Comparison of ENCODE assay signal across 27 cellular contexts in the genomic region with DNA sequence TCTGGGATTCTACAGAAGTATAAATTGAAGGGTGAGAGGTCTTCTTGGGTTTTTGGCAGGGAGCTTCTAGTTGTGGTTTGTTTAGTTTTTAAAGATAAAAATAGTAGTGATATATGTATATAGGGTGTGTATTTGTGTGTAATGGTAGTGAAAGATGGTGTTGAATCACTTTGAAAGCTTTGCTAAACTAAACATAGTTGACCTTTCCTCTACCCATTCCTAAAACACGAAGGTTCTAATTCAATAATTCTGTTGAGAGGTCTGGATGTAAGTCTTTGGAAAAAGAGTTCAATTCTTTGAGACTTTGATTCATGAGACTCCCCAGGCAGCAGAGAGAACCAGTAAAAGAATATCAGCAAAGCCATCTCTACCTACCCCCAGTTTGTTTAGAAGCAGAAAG.
"Had no signal": no experiment of that assay in that cellular context is flagged by ENCODE, and none has a peak within 500 bp of the region (broad histone marks: within the 10 kb centered on the region; RNA-seq: fewer than 3 reads in every experiment).

No MANE protein-coding gene starts in this region.

- H3K27me3 Mint-ChIP-seq: activated CD8-positive, alpha-beta T cell treated with anti-CD3 and anti-CD28 coated beads for 36 hours; activated naive CD8-positive, alpha-beta T cell treated with anti-CD3 and anti-CD28 coated beads, Interleukin-2, amount 10 ng/mL, durations not matched to agents 7 days and 5 days; dendritic cell treated with granulocyte-macrophage colony-stimulating factor and Interleukin-4, amounts not matched to agents 40 ng/mL and 50 ng/mL, for 4 days; naive B cell had no signal

- H2AFZ ChIP-seq: hepatocyte had no signal

- H3K9me3 Mint-ChIP-seq: dendritic cell treated with granulocyte-macrophage colony-stimulating factor and Interleukin-4, amounts not matched to agents 40 ng/mL and 50 ng/mL, for 4 days; nephron progenitor cell; WTC11 had no signal

- H3K79me2 ChIP-seq: hepatocyte had no signal

- H3K27ac Mint-ChIP-seq: activated CD8-positive, alpha-beta T cell treated with anti-CD3 and anti-CD28 coated beads for 36 hours; activated naive CD8-positive, alpha-beta T cell treated with anti-CD3 and anti-CD28 coated beads, Interleukin-2, amount 10 ng/mL, durations not matched to agents 7 days and 5 days; activated T-helper 2 cell treated with anti-CD3 and anti-CD28 coated beads, Interferon-gamma antibody, Interleukin-2, Interleukin-4, amounts not matched to agents 10 μg/mL and 5 μg/mL and 100 μg/mL, durations not matched to agents 14 hours and 24 hours and 36 hours; dendritic cell treated with granulocyte-macrophage colony-stimulating factor and Interleukin-4, amounts not matched to agents 40 ng/mL and 50 ng/mL, for 4 days; endodermal cell; nephron progenitor cell; T-helper 17 cell; WTC11 had no signal

- H3K9me3 ChIP-seq: breast epithelium, esophagus muscularis mucosa, gastroesophageal sphincter, left ventricle myocardium inferior, pancreas, prostate gland, testis, transverse colon had no signal

- H3K36me3 Mint-ChIP-seq: naive B cell, WTC11 had no signal

- H3K4me1 Mint-ChIP-seq: nephron progenitor cell had no signal

- H3K4me2 ChIP-seq: hepatocyte had no signal

- H3K27ac ChIP-seq: breast epithelium, esophagus muscularis mucosa, gastroesophageal sphincter, hepatocyte, left ventricle myocardium inferior, pancreas, prostate gland, testis, transverse colon had no signal

- H3K4me1 ChIP-seq: breast epithelium, gastroesophageal sphincter, left ventricle myocardium inferior, pancreas, prostate gland, testis, transverse colon had no signal

- DNase-seq: activated CD4-positive, alpha-beta T cell treated with anti-CD3 and anti-CD28 coated beads, Interleukin-2, amount 50 U/mL, for 1 hour; activated CD8-positive, alpha-beta T cell treated with anti-CD3 and anti-CD28 coated beads for 36 hours; activated naive CD4-positive, alpha-beta T cell; activated naive CD8-positive, alpha-beta T cell treated with anti-CD3 and anti-CD28 coated beads, Interleukin-2, amount 10 ng/mL, durations not matched to agents 7 days and 5 days; activated T-cell treated with anti-CD3 and anti-CD28 coated beads, Interleukin-2, amount 50 U/mL, for 48 hours; amygdala; central memory CD4-positive, alpha-beta T cell; islet precursor cell; left ventricle myocardium inferior; naive B cell; nephron progenitor cell; pancreas; retina; stimulated activated naive CD4-positive, alpha-beta T cell treated with Interleukin-2 at 50 U/mL for 16 hours; T-helper 17 cell; testis; transverse colon had no signal

- H3K36me3 ChIP-seq: breast epithelium, esophagus muscularis mucosa, gastroesophageal sphincter, left ventricle myocardium inferior, pancreas, prostate gland, transverse colon had no signal

- H3K27me3 ChIP-seq: breast epithelium, esophagus muscularis mucosa, gastroesophageal sphincter, hepatocyte, pancreas, testis, transverse colon had no signal

- H3K4me3 ChIP-seq: breast epithelium, esophagus muscularis mucosa, gastroesophageal sphincter, hepatocyte, left ventricle myocardium inferior, lung, pancreas, prostate gland, testis, transverse colon had no signal

- H3K4me3 Mint-ChIP-seq: activated CD8-positive, alpha-beta T cell treated with anti-CD3 and anti-CD28 coated beads for 36 hours; activated naive CD8-positive, alpha-beta T cell treated with anti-CD3 and anti-CD28 coated beads, Interleukin-2, amount 10 ng/mL, durations not matched to agents 7 days and 5 days; dendritic cell treated with granulocyte-macrophage colony-stimulating factor and Interleukin-4, amounts not matched to agents 40 ng/mL and 50 ng/mL, for 4 days; endodermal cell; naive B cell; nephron progenitor cell; T-helper 17 cell; WTC11 had no signal
